Comparison of ENCODE assay signal across 26 cellular contexts in genomic region chrX:105533951-105534350, GRCh38.
"Had no signal": no experiment of that assay in that cellular context is flagged by ENCODE, and none has a peak within 500 bp of the region (broad histone marks: within the 10 kb centered on the region; RNA-seq: fewer than 3 reads in every experiment).

No MANE protein-coding gene starts in this region.

- H3K4me1 ChIP-seq: body of pancreas, gastrocnemius medialis, right lobe of liver, uterus had no signal

- H3K27ac ChIP-seq: body of pancreas, gastrocnemius medialis, ovary, right lobe of liver, skin epidermis, thoracic aorta, uterus had no signal

- H3K4me3 ChIP-seq: body of pancreas, gastrocnemius medialis, ovary, right lobe of liver, skin epidermis, thoracic aorta, uterus had no signal

- ATAC-seq: activated CD8-positive, alpha-beta memory T cell treated with anti-CD3 and anti-CD28 coated beads, Interleukin-2, amount 10 ng/mL, durations not matched to agents 7 days and 5 days; activated CD8-positive, alpha-beta T cell treated with anti-CD3 and anti-CD28 coated beads for 36 hours; activated naive CD8-positive, alpha-beta T cell treated with anti-CD3 and anti-CD28 coated beads, Interleukin-2, amount 50 U/mL, for 24 hours; body of pancreas; effector memory CD8-positive, alpha-beta T cell; gastrocnemius medialis; left cardiac atrium; left ventricle myocardium superior; right lobe of liver; stimulated activated effector memory CD8-positive, alpha-beta T cell treated with anti-CD3 and anti-CD28 coated beads, Interleukin-12 subunit alpha, Interleukin-12 subunit beta, amount 100 ng/mL, for 72 hours; WTC11 had no signal

- H3K9me3 ChIP-seq: body of pancreas, gastrocnemius medialis, ovary, right lobe of liver, thoracic aorta, uterus had no signal

- H3K27me3 ChIP-seq: body of pancreas, ovary, right lobe of liver had no signal

- H3K36me3 ChIP-seq: gastrocnemius medialis, ovary, right lobe of liver, thoracic aorta, uterus had no signal

- DNase-seq: activated CD4-positive, alpha-beta T cell treated with anti-CD3 and anti-CD28 coated beads for 1 hour; activated CD4-positive, alpha-beta T cell treated with anti-CD3 and anti-CD28 coated beads, Interleukin-2, amount 50 U/mL, for 1 hour; activated CD8-positive, alpha-beta memory T cell treated with anti-CD3 and anti-CD28 coated beads, Interleukin-2, amount 10 ng/mL, durations not matched to agents 7 days and 5 days; activated CD8-positive, alpha-beta T cell treated with anti-CD3 and anti-CD28 coated beads for 36 hours; activated naive CD8-positive, alpha-beta T cell treated with anti-CD3 and anti-CD28 coated beads, Interleukin-2, amount 50 U/mL, for 24 hours; activated T-cell treated with anti-CD3 and anti-CD28 coated beads, Interleukin-2, amount 50 U/mL, for 48 hours; aorta; body of pancreas; cortex of kidney; effector memory CD8-positive, alpha-beta T cell; gastrocnemius medialis; glutamatergic neuron; islet precursor cell; left cardiac atrium; left ventricle myocardium superior; naive B cell; ovary; right lobe of liver; stimulated activated CD4-positive, alpha-beta T cell treated with anti-CD3 and anti-CD28 coated beads, Interleukin-12 subunit alpha, Interleukin-12 subunit beta, amount 100 ng/mL, for 4 hours; stimulated activated CD4-positive, alpha-beta T cell treated with anti-CD3 and anti-CD28 coated beads, Interleukin-4, amount 100 ng/mL, for 24 hours; T-helper 2 cell; uterus had no signal
